Comparison of ENCODE assay signal across 9 cellular contexts in genomic region chr4:173529505-173530325, GRCh38. TPM values are rescaled to one million over a fixed set of nuclear protein-coding genes. Genes with fewer than 3 reads are reported as not detected.
DNase-seq lines count a peak whose midpoint lies in the region; ATAC-seq, FAIRE-seq and TF ChIP-seq lines count a peak whose summit lies in the region.
"Had no signal": no experiment of that assay in that cellular context is flagged by ENCODE, and none has a peak within 500 bp of the region (broad histone marks: within the 10 kb centered on the region; RNA-seq: fewer than 3 reads in every experiment).

HAND2 (minus strand) TSS chr4:173530229; CDS start chr4:173529289, 940 bp downstream.

- H3K4me3 ChIP-seq in AG04449 (ENCODE audit: low read depth, low read length) (peak within 1 kb of the TSS; percentile 69), HL-60 (replicated peaks; ENCODE audit: insufficient read depth, low read length) (peak within 1 kb of the TSS; percentile 47), heart right ventricle (peak within 1 kb of the TSS; percentile 56 to 90 (median 74)), small intestine (ENCODE audit: low read depth in 1 of 2, low read length in 2 of 2) (peak within 1 kb of the TSS; percentile 5 to 42)

- peak within 1 kb of the TSS; percentile 58 for H3K4me3 Mint-ChIP-seq in activated CD8-positive, alpha-beta T cell treated with anti-CD3 and anti-CD28 coated beads for 36 hours

- no peak for ATAC-seq in activated CD8-positive, alpha-beta T cell treated with anti-CD3 and anti-CD28 coated beads for 36 hours
- peak; percentile 67 to 80 (median 75) for ATAC-seq in heart right ventricle
- ATAC-seq in GM18511 (IDR thresholded peaks at IDR 0.05; ENCODE audit: unreplicated experiment): no peak
- no peak for ATAC-seq in HG03097 (IDR thresholded peaks at IDR 0.05; ENCODE audit: low FRiP score, unreplicated experiment)
- no peak for ATAC-seq in HG03039 (IDR thresholded peaks at IDR 0.05; ENCODE audit: unreplicated experiment)

- 0 to 1% methylated on average over 56 to 77 of the region's 77 CpGs for WGBS in heart right ventricle, 2 donors
- WGBS in small intestine, 3 donors: 2 to 4% (median 4%) methylated on average over 58 to 77 of the region's 77 CpGs

- no peak within 1 kb of the TSS for H3K27ac ChIP-seq in HL-60 (replicated peaks)
- peak within 1 kb of the TSS; percentile 89 to 97 (median 96) for H3K27ac ChIP-seq in heart right ventricle
- H3K27ac ChIP-seq in small intestine (ENCODE audit: low read depth in 1 of 2, low read length in 1 of 2): peak within 1 kb of the TSS in 1 of 2 donors; percentile 76

- H3K27me3 ChIP-seq in HL-60 (ENCODE audit: insufficient read depth, poor library complexity, severe bottlenecking) (peaks cover 92% of the 10 kb centered on the region), heart right ventricle (peaks cover 0 to 98% (median 50%) of the 10 kb centered on the region in 7 donors), small intestine (ENCODE audit: control insufficient read depth in 2 of 2, insufficient read depth in 2 of 2, low read length in 2 of 2) (peaks cover 5 to 69% of the 10 kb centered on the region in 2 donors)

- peaks cover 0 to 20% (median 6%) of the 10 kb centered on the region in 9 donors for H3K4me1 ChIP-seq in heart right ventricle
- no peaks in the 10 kb centered on the region for H3K4me1 ChIP-seq in small intestine (ENCODE audit: control insufficient read depth in 2 of 2, insufficient read depth in 1 of 2, low read depth in 1 of 2, low read length in 1 of 2)

- H3K9me3 Mint-ChIP-seq in activated CD8-positive, alpha-beta T cell treated with anti-CD3 and anti-CD28 coated beads for 36 hours: no peaks in the 10 kb centered on the region

- no peaks in the 10 kb centered on the region for H3K9me3 ChIP-seq in heart right ventricle
- no peaks in the 10 kb centered on the region for H3K9me3 ChIP-seq in small intestine (ENCODE audit: control insufficient read depth, low read depth)

- TF ChIP-seq CTCF in AG04449 (IDR thresholded peaks at IDR 0.05; ENCODE audit: insufficient read depth, low read length, missing control alignments) (no peak), HL-60 (IDR thresholded peaks at IDR 0.05; ENCODE audit: insufficient read depth, low read length) (no peak), heart right ventricle (IDR thresholded peaks at IDR 0.05) (no peak)
- TF ChIP-seq CTCF in activated CD8-positive, alpha-beta T cell treated with anti-CD3 and anti-CD28 coated beads for 36 hours (IDR thresholded peaks at IDR 0.05): no peak

- no peak for FAIRE-seq in small intestine (lab: Jason Lieb, UNC)

- peaks cover 15% of the 10 kb centered on the region for H3K4me1 Mint-ChIP-seq in activated CD8-positive, alpha-beta T cell treated with anti-CD3 and anti-CD28 coated beads for 36 hours (ENCODE audit: low read depth)

- H3K27me3 Mint-ChIP-seq in activated CD8-positive, alpha-beta T cell treated with anti-CD3 and anti-CD28 coated beads for 36 hours: peaks cover 82% of the 10 kb centered on the region

- CTCF ChIA-PET in AG04449 (lab: Yijun Ruan, JAX): interaction anchor here (1.0 to 2.4 kb wide), 5 partner anchors 24 to 460 kb away, joined by 4 to 8 read pairs (median 4); no protein-coding TSS in a partner anchor
- CTCF ChIA-PET in activated CD8-positive, alpha-beta T cell treated with anti-CD3 and anti-CD28 coated beads for 36 hours (lab: Charles Lee): interaction anchor here (1.6 kb wide), 1 partner anchor 36 kb away, joined by 6 read pairs; no protein-coding TSS in a partner anchor

- H3K36me3 ChIP-seq in heart right ventricle: peaks cover 0 to 12% (median 0%) of the 10 kb centered on the region in 9 donors
- H3K36me3 ChIP-seq in small intestine (ENCODE audit: control insufficient read depth in 2 of 2, insufficient read depth in 2 of 2, low read length in 2 of 2): no peaks in the 10 kb centered on the region

- intact Hi-C loops in activated CD8-positive, alpha-beta T cell treated with anti-CD3 and anti-CD28 coated beads for 36 hours (cut with micrococcal nuclease): loop anchor here (5.0 kb wide), 1 partner anchor 688 kb away; no protein-coding TSS in a partner anchor
- intact Hi-C loops in heart right ventricle (cut with DNase I): loop anchor here in 9 of 10 donors (2.0 to 10.0 kb wide), 8 partner anchors 21 to 685 kb away; no protein-coding TSS in a partner anchor

- H3K27ac Mint-ChIP-seq in activated CD8-positive, alpha-beta T cell treated with anti-CD3 and anti-CD28 coated beads for 36 hours: no peak within 1 kb of the TSS

- H3K36me3 Mint-ChIP-seq in activated CD8-positive, alpha-beta T cell treated with anti-CD3 and anti-CD28 coated beads for 36 hours (ENCODE audit: low read depth): peaks cover 5% of the 10 kb centered on the region

- POLR2A ChIA-PET in AG04449 (lab: Yijun Ruan, JAX): interaction anchor here (0.6 to 1.7 kb wide), 2 partner anchors 9 to 157 kb away, joined by 3 to 6 read pairs; no protein-coding TSS in a partner anchor
- POLR2A ChIA-PET in activated CD8-positive, alpha-beta T cell treated with anti-CD3 and anti-CD28 coated beads for 36 hours (lab: Charles Lee): interaction anchor here (1.2 kb wide), 1 partner anchor 20 kb away, joined by 3 read pairs; no protein-coding TSS in a partner anchor

- DNase-seq in AG04449 (ENCODE audit: low read depth, low spot score) (no peak), HL-60 (ENCODE audit: low read depth in 1 of 2, low spot score in 1 of 2) (no peak), heart right ventricle (peak; percentile 81 to 87), small intestine (no peak)
- DNase-seq in activated CD8-positive, alpha-beta T cell treated with anti-CD3 and anti-CD28 coated beads for 36 hours: no peak

RNA-seq across cellular contexts. Expression of gene HAND2, which starts in this region (rescaled TPM):
- total RNA-seq in activated CD8-positive, alpha-beta T cell treated with anti-CD3 and anti-CD28 coated beads for 36 hours: not detected
- 100 to 1,000 TPM in 7 of 10 donors, 10 to 100 TPM in 3; 64.6 to 196 (median 130) TPM for total RNA-seq in heart right ventricle
- 10 to 100 TPM; 48.6 to 90.7 TPM for polyA plus RNA-seq in heart right ventricle
- 10 to 100 TPM in 1 of 3 donors, not detected in 2; 16.3 TPM for polyA plus RNA-seq in small intestine
- total RNA-seq: temporal lobe had no signal

Comparison
In these comparisons a context has a peak if more than half of its experiments do, and no peak if none do; other contexts are left out.
1. RNA of gene HAND2 (total RNA-seq): 64.6 to 196 TPM in heart right ventricle; not detected in activated CD8-positive, alpha-beta T cell treated with anti-CD3 and anti-CD28 coated beads for 36 hours; every median in the first group is over 10 times any median in the second.
2. DNase-seq: peak in heart right ventricle (2 of 2); none in AG04449 (single experiment), HL-60 (0 of 2), activated CD8-positive, alpha-beta T cell treated with anti-CD3 and anti-CD28 coated beads for 36 hours (single experiment) and small intestine (single experiment).
3. H3K4me3 ChIP-seq: peak in every context shown above with its lines; median percentile 74 in heart right ventricle; 69 in AG04449; 47 in HL-60; 24 in small intestine.
4. ATAC-seq: peak in heart right ventricle (8 of 8); none in activated CD8-positive, alpha-beta T cell treated with anti-CD3 and anti-CD28 coated beads for 36 hours (single experiment), GM18511 (single experiment), HG03097 (single experiment) and HG03039 (single experiment).